ENCODE assay signal across 8 cellular contexts in genomic region chr19:52343548-52343947, GRCh38. TPM values are rescaled to one million over a fixed set of nuclear protein-coding genes. Genes with fewer than 3 reads are reported as not detected.
A peak's percentile ranks its signal among the peaks of the same experiment; 100 is the strongest.
DNase-seq lines count a peak whose midpoint lies in the region; ATAC-seq and TF ChIP-seq lines count a peak whose summit lies in the region.

No MANE protein-coding gene starts in this region.

- CTCF ChIA-PET in CD4-positive, alpha-beta T cell (lab: Charles Lee), result no interaction called here

- peaks cover 33% of the 10 kb centered on the region for H3K36me3 Mint-ChIP-seq in CD4-positive, alpha-beta T cell (ENCODE audit: low read depth)
- peaks cover 19% of the 10 kb centered on the region for H3K36me3 Mint-ChIP-seq in memory B cell

- peak; percentile 70 for ATAC-seq in CD4-positive, alpha-beta T cell (ENCODE audit: poor library complexity)
- ATAC-seq in memory B cell (ENCODE audit: low read depth), result peak; percentile 70
- peak; percentile 32 for ATAC-seq in stimulated activated naive CD8-positive, alpha-beta T cell treated with anti-CD3 and anti-CD28 coated beads, Interleukin-15, Interleukin-2, amounts not matched to agents 100 U/mL and 50 U/mL, for 24 hours
- ATAC-seq in GM21825 (IDR thresholded peaks at IDR 0.05; ENCODE audit: unreplicated experiment), result no peak

- peak; percentile 9 to 43 (median 22) for DNase-seq in CD4-positive, alpha-beta T cell
- DNase-seq in HuH-7 (ENCODE audit: low spot score), result peak; percentile 16
- DNase-seq in T-helper 9 cell, result peak; percentile 32
- peak in 33 of 61 donors; percentile 0 to 49 (median 13) for DNase-seq in caudate nucleus (lab: John Stamatoyannopoulos, UW)
- DNase-seq in memory B cell (ENCODE audit: low spot score in 2 of 2), result peak; percentile 25 to 40
- DNase-seq in stimulated activated naive CD8-positive, alpha-beta T cell treated with anti-CD3 and anti-CD28 coated beads, Interleukin-15, Interleukin-2, amounts not matched to agents 100 U/mL and 50 U/mL, for 24 hours, result peak; percentile 40
- no peak for DNase-seq in NCI-H1436 treated with DMSO at 0.1 percent for 48 hours (lab: John Stamatoyannopoulos, UW)

- peak; percentile 63 for TF ChIP-seq CTCF in CD4-positive, alpha-beta T cell (IDR thresholded peaks at IDR 0.05)

- peaks cover 4% of the 10 kb centered on the region for H3K9me3 Mint-ChIP-seq in CD4-positive, alpha-beta T cell
- peaks cover 8% of the 10 kb centered on the region for H3K9me3 Mint-ChIP-seq in memory B cell

- H3K27me3 Mint-ChIP-seq in CD4-positive, alpha-beta T cell, result no peaks in the 10 kb centered on the region
- H3K27me3 Mint-ChIP-seq in memory B cell, result no peaks in the 10 kb centered on the region

- no peak overlapping the region for H3K27ac Mint-ChIP-seq in CD4-positive, alpha-beta T cell
- H3K27ac Mint-ChIP-seq in memory B cell, result no peak overlapping the region

- POLR2A ChIA-PET in CD4-positive, alpha-beta T cell (lab: Charles Lee), result no interaction called here

- H3K27me3 ChIP-seq in CD4-positive, alpha-beta T cell (ENCODE audit: control insufficient read depth, insufficient read depth, low read length), result no peaks in the 10 kb centered on the region

- H3K27ac ChIP-seq in CD4-positive, alpha-beta T cell (ENCODE audit: low read depth, low read length), result no peak overlapping the region
- no peak overlapping the region for H3K27ac ChIP-seq in caudate nucleus (ENCODE audit: low read depth, low read length)

- no peaks in the 10 kb centered on the region for H3K9me3 ChIP-seq in CD4-positive, alpha-beta T cell (ENCODE audit: control insufficient read depth, low read length)

- H3K4me3 Mint-ChIP-seq in CD4-positive, alpha-beta T cell, result no peak overlapping the region
- no peak overlapping the region for H3K4me3 Mint-ChIP-seq in memory B cell

- intact Hi-C loops in CD4-positive, alpha-beta T cell (cut with DNase I, micrococcal nuclease), result loop anchor here in 1 of 2 experiments (2.0 kb wide), 1 partner anchor 405 kb away; no protein-coding TSS in a partner anchor

- peaks cover 4% of the 10 kb centered on the region for H3K4me1 Mint-ChIP-seq in CD4-positive, alpha-beta T cell (ENCODE audit: low read depth)
- H3K4me1 Mint-ChIP-seq in memory B cell, result peaks cover 2% of the 10 kb centered on the region

RNA-seq across cellular contexts. Expression of gene ZNF610, which starts 7.5 kb away (rescaled TPM):
- under 1 TPM; 0.52 to 0.53 TPM for total RNA-seq in CD4-positive, alpha-beta T cell

RNA-seq across cellular contexts. Expression of gene ZNF880, which starts 26.2 kb away (rescaled TPM):
- total RNA-seq in CD4-positive, alpha-beta T cell, result 10 to 100 TPM; 27.6 to 33.8 TPM

RNA-seq across cellular contexts. Expression of gene ZNF480, which starts 46.6 kb away (rescaled TPM):
- total RNA-seq in CD4-positive, alpha-beta T cell, result 1 to 10 TPM; 4.8 to 5.3 TPM

RNA-seq across cellular contexts. Expression of gene ZNF528, which starts 54.1 kb away (rescaled TPM):
- 10 to 100 TPM; 16.3 to 16.9 TPM for total RNA-seq in CD4-positive, alpha-beta T cell
